ENCODE assay signal across 27 cellular contexts in the genomic region with DNA sequence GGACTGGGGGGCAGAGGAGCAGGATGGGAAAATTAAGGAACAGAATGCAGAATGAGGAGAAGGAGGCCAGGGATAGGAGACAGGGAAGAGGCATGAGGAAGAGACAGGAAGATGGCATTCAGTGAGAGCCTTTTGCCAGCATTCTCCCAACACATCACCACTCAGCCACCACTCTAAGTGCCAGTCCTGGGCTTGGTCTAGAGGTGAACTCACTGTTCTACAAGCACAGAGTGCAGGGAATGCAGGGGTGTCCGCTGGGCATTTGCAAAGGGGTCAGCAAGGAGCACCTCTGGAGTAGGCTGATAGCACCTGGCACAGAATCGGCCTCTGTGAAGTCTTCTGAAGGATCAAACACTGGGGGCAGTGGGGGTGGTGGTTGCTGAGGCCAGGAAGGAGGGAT. TPM values are rescaled to one million over a fixed set of nuclear protein-coding genes. Genes with fewer than 3 reads are reported as not detected.
"Had no signal": no experiment of that assay in that cellular context is flagged by ENCODE, and none has a peak within 500 bp of the region (broad histone marks: within the 10 kb centered on the region; RNA-seq: fewer than 3 reads in every experiment).

No MANE protein-coding gene starts in this region.

- H3K27ac ChIP-seq: esophagus squamous epithelium, neural progenitor cell, parathyroid adenoma, skin epidermis, spleen, testis, tibial artery had no signal

- ATAC-seq: effector memory CD8-positive, alpha-beta T cell; mucosa of descending colon; natural killer cell treated with Interleukin-12 subunit alpha and Interleukin-12 subunit beta and Interleukin-15 and Interleukin-18, amount 100 ng/mL, for 72 hours; stimulated activated memory B cell treated with anti-CD40 and anti-IgM and Interleukin-4, amounts not matched to agents 10 μg/mL and 1 μg/mL and 100 μg/mL, for 72 hours; stimulated activated naive CD8-positive, alpha-beta T cell treated with anti-CD3 and anti-CD28 coated beads, Interleukin-15, Interleukin-2, amounts not matched to agents 100 U/mL and 50 U/mL, for 24 hours had no signal

- H3K36me3 ChIP-seq: esophagus squamous epithelium, neural progenitor cell, spleen, tibial artery had no signal

- FAIRE-seq: endometrium, frontal cortex, islet of Langerhans had no signal

- H3K4me3 ChIP-seq: esophagus squamous epithelium, mucosa of descending colon, neural progenitor cell, skin epidermis, spleen, testis, tibial artery had no signal

- H3K9ac ChIP-seq: neural progenitor cell, parathyroid adenoma had no signal

- H3K9me3 ChIP-seq: esophagus squamous epithelium, mucosa of descending colon, spleen, testis, tibial artery had no signal

- H3K4me1 ChIP-seq: neural progenitor cell, parathyroid adenoma, testis had no signal

- DNase-seq: cortex of kidney; effector memory CD8-positive, alpha-beta T cell; erythroblast; esophagus squamous epithelium; hippocampal formation; kidney glomerular epithelial cell; mesenchymal stem cell; mucosa of descending colon; naive B cell; spleen; stimulated activated CD4-positive, alpha-beta T cell treated with anti-CD3 and anti-CD28 coated beads, Interleukin-4, amount 100 ng/mL, for 4 hours; stimulated activated naive CD8-positive, alpha-beta T cell treated with anti-CD3 and anti-CD28 coated beads, Interleukin-15, Interleukin-2, amounts not matched to agents 100 U/mL and 50 U/mL, for 24 hours; substantia nigra; testis; tibial artery had no signal

- H3K27me3 ChIP-seq: testis had no signal

RNA-seq across cellular contexts. Expression of gene IGDCC3, which starts 14.6 kb away (rescaled TPM):
- total RNA-seq: dermis microvascular lymphatic vessel endothelial cell; esophagus squamous epithelium; lower leg skin; lung microvascular endothelial cell; natural killer cell treated with Interleukin-12 subunit alpha and Interleukin-12 subunit beta and Interleukin-15 and Interleukin-18, amount 100 ng/mL, for 72 hours; osteoblast had no signal
